8 cellular contexts compared by ENCODE assay signal in the genomic region with DNA sequence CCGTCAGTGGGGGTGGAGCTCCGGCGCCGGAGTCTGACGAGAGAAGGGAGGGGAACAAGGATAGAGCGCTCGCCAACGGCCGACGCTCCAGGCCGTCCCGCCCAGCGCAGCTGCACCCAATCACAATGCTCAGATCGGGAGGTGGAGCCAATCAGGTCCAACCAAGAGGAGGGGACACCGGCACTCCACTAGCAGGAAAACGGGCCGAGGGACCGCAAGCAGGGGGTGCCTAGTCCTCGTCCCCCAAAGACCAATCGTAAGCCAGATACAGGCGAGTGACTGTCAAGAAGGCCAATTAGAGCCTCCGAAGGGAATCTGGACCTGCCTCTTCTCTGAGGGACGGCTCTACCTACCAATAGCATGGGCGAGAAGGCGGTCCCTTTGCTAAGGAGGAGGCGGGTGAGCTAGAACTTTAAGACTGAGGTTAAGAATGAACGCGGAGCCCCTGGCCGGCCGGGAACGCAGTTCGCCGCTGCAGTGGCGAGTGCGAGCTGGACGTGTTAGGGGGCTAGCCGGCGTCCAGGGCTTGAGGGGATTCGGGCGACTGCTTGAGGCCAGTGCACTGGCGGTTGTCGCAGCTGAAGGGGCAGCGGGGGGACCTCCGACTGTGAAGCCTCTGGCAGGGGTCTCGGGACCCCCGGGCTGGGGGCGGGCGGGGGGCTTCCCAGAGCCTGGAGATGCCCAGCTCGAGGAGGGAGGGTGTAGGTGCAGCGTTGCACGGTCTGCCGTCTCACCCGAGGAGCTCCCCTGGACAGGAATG. TPM values are rescaled to one million over a fixed set of nuclear protein-coding genes. Genes with fewer than 3 reads are reported as not detected.
DNase-seq lines count a peak whose midpoint lies in the region; ATAC-seq and TF ChIP-seq lines count a peak whose summit lies in the region.

A gene with protein sequence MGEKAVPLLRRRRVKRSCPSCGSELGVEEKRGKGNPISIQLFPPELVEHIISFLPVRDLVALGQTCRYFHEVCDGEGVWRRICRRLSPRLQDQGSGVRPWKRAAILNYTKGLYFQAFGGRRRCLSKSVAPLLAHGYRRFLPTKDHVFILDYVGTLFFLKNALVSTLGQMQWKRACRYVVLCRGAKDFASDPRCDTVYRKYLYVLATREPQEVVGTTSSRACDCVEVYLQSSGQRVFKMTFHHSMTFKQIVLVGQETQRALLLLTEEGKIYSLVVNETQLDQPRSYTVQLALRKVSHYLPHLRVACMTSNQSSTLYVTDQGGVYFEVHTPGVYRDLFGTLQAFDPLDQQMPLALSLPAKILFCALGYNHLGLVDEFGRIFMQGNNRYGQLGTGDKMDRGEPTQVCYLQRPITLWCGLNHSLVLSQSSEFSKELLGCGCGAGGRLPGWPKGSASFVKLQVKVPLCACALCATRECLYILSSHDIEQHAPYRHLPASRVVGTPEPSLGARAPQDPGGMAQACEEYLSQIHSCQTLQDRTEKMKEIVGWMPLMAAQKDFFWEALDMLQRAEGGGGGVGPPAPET (plus strand): TSS at position 63 of the 760 bp plus-strand sequence. CDS start 298 bp downstream, at position 361.

- TF ChIP-seq EP300 in ovary (IDR thresholded peaks at IDR 0.05) = no peak

- intact Hi-C loops in Right ventricle myocardium superior (cut with DNase I) (no loop called here), ovary (cut with DNase I) (loop anchor here in 2 of 4 donors (2.0 to 10.0 kb wide), 3 partner anchors 18 to 268 kb away; a partner anchor contains a TSS)

- peak within 1 kb of the TSS; percentile 94 for H3K4me3 ChIP-seq in GM12875 (ENCODE audit: low read depth, low read length)
- H3K4me3 ChIP-seq in SU-DHL-6 (ENCODE audit: insufficient read depth, low read length, poor library complexity, severe bottlenecking) = peak within 1 kb of the TSS; percentile 78
- peak within 1 kb of the TSS; percentile 83 for H3K4me3 ChIP-seq in ovary
- peak within 1 kb of the TSS; percentile 99 for H3K4me3 ChIP-seq in thymus (ENCODE audit: low read length)

- peak within 1 kb of the TSS; percentile 90 for H3K27ac Mint-ChIP-seq in activated naive CD8-positive, alpha-beta T cell treated with anti-CD3 and anti-CD28 coated beads, Interleukin-2, amount 50 U/mL, for 24 hours

- H3F3A ChIP-seq in SU-DHL-6 (ENCODE audit: insufficient read depth) = peaks cover 9% of the 10 kb centered on the region; the same call in 1 of the 2 replicates

- peaks cover 3% of the 10 kb centered on the region for H3K27me3 Mint-ChIP-seq in activated naive CD8-positive, alpha-beta T cell treated with anti-CD3 and anti-CD28 coated beads, Interleukin-2, amount 50 U/mL, for 24 hours

- ATAC-seq in HG02763 (IDR thresholded peaks at IDR 0.05; ENCODE audit: unreplicated experiment) (peak; percentile 84), Right ventricle myocardium superior (ENCODE audit: poor library complexity) (peak; percentile 91)
- ATAC-seq in activated naive CD8-positive, alpha-beta T cell treated with anti-CD3 and anti-CD28 coated beads, Interleukin-2, amount 50 U/mL, for 24 hours = peak; percentile 89

- peaks cover 14% of the 10 kb centered on the region for H3K4me1 ChIP-seq in ovary (ENCODE audit: insufficient read depth)
- H3K4me1 ChIP-seq in thymus (ENCODE audit: control insufficient read depth, insufficient read depth, low read length) = peaks cover 15% of the 10 kb centered on the region

- H3K27ac ChIP-seq in SU-DHL-6 (ENCODE audit: low read depth, low read length) (peak within 1 kb of the TSS; percentile 80), ovary (peak within 1 kb of the TSS; percentile 65 to 86), thymus (ENCODE audit: low read depth) (peak within 1 kb of the TSS; percentile 99)

- H3K36me3 ChIP-seq in SU-DHL-6 (ENCODE audit: low read length) = no peaks in the 10 kb centered on the region
- H3K36me3 ChIP-seq in ovary = no peaks in the 10 kb centered on the region
- H3K36me3 ChIP-seq in thymus (ENCODE audit: control insufficient read depth, insufficient read depth) = peaks cover 15% of the 10 kb centered on the region

- peak within 1 kb of the TSS; percentile 90 for H2AFZ ChIP-seq in SU-DHL-6 (ENCODE audit: low read depth, low read length, severe bottlenecking)

- H3K9me3 ChIP-seq in SU-DHL-6 (ENCODE audit: insufficient read depth, low read length) (no peaks in the 10 kb centered on the region), ovary (no peaks in the 10 kb centered on the region), thymus (ENCODE audit: control insufficient read depth) (no peaks in the 10 kb centered on the region)

- TF ChIP-seq POLR2A in ovary (IDR thresholded peaks at IDR 0.05) = no peak

- H3K9me2 ChIP-seq in SU-DHL-6 (replicated peaks; ENCODE audit: insufficient read depth, low read length) = no peaks in the 10 kb centered on the region

- no peaks in the 10 kb centered on the region for H4K20me1 ChIP-seq in SU-DHL-6 (ENCODE audit: low read depth, low read length)

- WGBS in ovary, 3 donors = 0% methylated on average over 47 to 53 of the region's 53 CpGs
- WGBS in thymus = under 1% methylated on average over 53 of the region's 53 CpGs

- peaks cover 3% of the 10 kb centered on the region for H3K36me3 Mint-ChIP-seq in activated naive CD8-positive, alpha-beta T cell treated with anti-CD3 and anti-CD28 coated beads, Interleukin-2, amount 50 U/mL, for 24 hours (ENCODE audit: low read depth)

- no peaks in the 10 kb centered on the region for H3K9me3 Mint-ChIP-seq in activated naive CD8-positive, alpha-beta T cell treated with anti-CD3 and anti-CD28 coated beads, Interleukin-2, amount 50 U/mL, for 24 hours

- DNase-seq in NCI-H1417 (lab: John Stamatoyannopoulos, UW) (peak; percentile 99 to 100 (median 100)), Right ventricle myocardium superior (peak; percentile 100), ovary (peak; percentile 99 to 100 (median 99))
- peak; percentile 99 for DNase-seq in activated naive CD8-positive, alpha-beta T cell treated with anti-CD3 and anti-CD28 coated beads, Interleukin-2, amount 50 U/mL, for 24 hours

- no peak for TF ChIP-seq CTCF in GM12875 (IDR thresholded peaks at IDR 0.05; ENCODE audit: borderline replicate concordance, insufficient read depth, low read depth, low read length)
- TF ChIP-seq CTCF in SU-DHL-6 (IDR thresholded peaks at IDR 0.05; ENCODE audit: insufficient read depth, low read length, poor library complexity, severe bottlenecking) = no peak
- no peak for TF ChIP-seq CTCF in ovary (IDR thresholded peaks at IDR 0.05)

- peak within 1 kb of the TSS; percentile 77 for H3K4me2 ChIP-seq in SU-DHL-6 (ENCODE audit: low read depth, low read length, poor library complexity, severe bottlenecking)

- no peaks in the 10 kb centered on the region for H3K27me3 ChIP-seq in SU-DHL-6 (ENCODE audit: low read length)
- H3K27me3 ChIP-seq in ovary = no peaks in the 10 kb centered on the region
- peaks cover 4% of the 10 kb centered on the region for H3K27me3 ChIP-seq in thymus (ENCODE audit: control insufficient read depth, insufficient read depth)

- H3K9ac ChIP-seq in SU-DHL-6 (ENCODE audit: low read length) = peak within 1 kb of the TSS; percentile 81

- H3K4me1 Mint-ChIP-seq in activated naive CD8-positive, alpha-beta T cell treated with anti-CD3 and anti-CD28 coated beads, Interleukin-2, amount 50 U/mL, for 24 hours = peaks cover 38% of the 10 kb centered on the region

- peaks cover 19% of the 10 kb centered on the region for H3K79me2 ChIP-seq in SU-DHL-6 (ENCODE audit: insufficient read depth, low read length)

- H3K4me3 Mint-ChIP-seq in activated naive CD8-positive, alpha-beta T cell treated with anti-CD3 and anti-CD28 coated beads, Interleukin-2, amount 50 U/mL, for 24 hours = peak within 1 kb of the TSS; percentile 98

RNA-seq across cellular contexts. Expression of the gene that starts here (rescaled TPM):
- 0.35 TPM for total RNA-seq in Right ventricle myocardium superior
- total RNA-seq in ovary = 1 to 10 TPM in 3 of 7 donors, under 1 TPM in 4; 0.34 to 2.2 (median 0.84) TPM
- under 1 TPM; 0.33 to 0.63 TPM for polyA plus RNA-seq in ovary
- polyA plus RNA-seq in thymus = 1.3 TPM

Comparison
In these comparisons a context has a peak if more than half of its experiments do, and no peak if none do; other contexts are left out.
1. Peak in every context shown above with its lines: DNase-seq, ATAC-seq, H3K4me3 ChIP-seq and H3K27ac ChIP-seq.
2. Peak in DNase-seq and ATAC-seq in Right ventricle myocardium superior; RNA of the gene not detected or under 1 TPM.